ENCODE assay signal across 19 cellular contexts in genomic region chr2:116095636-116096035, GRCh38.
DNase-seq lines count a peak whose midpoint lies in the region; ATAC-seq and TF ChIP-seq lines count a peak whose summit lies in the region.
"Had no signal": no experiment of that assay in that cellular context is flagged by ENCODE, and none has a peak within 500 bp of the region (broad histone marks: within the 10 kb centered on the region; RNA-seq: fewer than 3 reads in every experiment).

No MANE protein-coding gene starts in this region.

- H3K14ac ChIP-seq in H9 (ENCODE audit: insufficient read depth, low read length), result no peak overlapping the region

- H3K79me2 ChIP-seq in SK-N-SH (ENCODE audit: insufficient read depth) (no peaks in the 10 kb centered on the region), H9 (ENCODE audit: insufficient read depth, low read length) (no peaks in the 10 kb centered on the region), neural progenitor cell (ENCODE audit: low read depth) (no peaks in the 10 kb centered on the region)

- no peaks in the 10 kb centered on the region for H3K36me3 ChIP-seq in SK-N-SH (replicated peaks in 1 of 2; ENCODE audit: control insufficient read depth in 1 of 2, insufficient read depth in 2 of 2, low read length in 1 of 2)
- H3K36me3 ChIP-seq in endodermal cell (ENCODE audit: control insufficient read depth, insufficient read depth, low read length), result no peaks in the 10 kb centered on the region
- no peaks in the 10 kb centered on the region for H3K36me3 ChIP-seq in neural progenitor cell
- H3K36me3 ChIP-seq: BLaER1 treated with 17β-estradiol and CSF1 and Interleukin-3, amounts not matched to agents 10 nM and 100 nM had no signal

- peak; percentile 1 for DNase-seq in SK-N-SH
- DNase-seq in H9, result no peak
- no peak for DNase-seq in endodermal cell
- no peak for DNase-seq in neural progenitor cell (ENCODE audit: low spot score)
- DNase-seq in NCI-H2171 (lab: John Stamatoyannopoulos, UW), result no peak
- no peak for DNase-seq in natural killer cell treated with Interleukin-12 subunit alpha and Interleukin-12 subunit beta and Interleukin-15 and Interleukin-18, amount 100 ng/mL, for 72 hours (ENCODE audit: low spot score)
- no peak for DNase-seq in midbrain (lab: John Stamatoyannopoulos, UW)
- DNase-seq: AML-193; Caco-2; Calu3; CD4-positive, alpha-beta T cell; CD8-positive, alpha-beta T cell; DMS79 treated with DMSO at 0.1 percent for 48 hours; GDM1 had no signal

- no peaks in the 10 kb centered on the region for H3K27me3 ChIP-seq in SK-N-SH (ENCODE audit: insufficient read depth)
- H3K27me3 ChIP-seq in H9 (ENCODE audit: insufficient read depth, low read length), result no peaks in the 10 kb centered on the region
- no peaks in the 10 kb centered on the region for H3K27me3 ChIP-seq in endodermal cell (ENCODE audit: control insufficient read depth, insufficient read depth, low read length, poor library complexity, severe bottlenecking)
- H3K27me3 ChIP-seq in neural progenitor cell, result no peaks in the 10 kb centered on the region
- H3K27me3 ChIP-seq: BLaER1 treated with 17β-estradiol and CSF1 and Interleukin-3, amounts not matched to agents 10 nM and 100 nM had no signal

- H3K27ac ChIP-seq in SK-N-SH (ENCODE audit: low read depth in 2 of 2, low read length in 1 of 2), result no peak overlapping the region
- no peak overlapping the region for H3K27ac ChIP-seq in H9 (ENCODE audit: insufficient read length, low read depth, low read length)
- H3K27ac ChIP-seq in endodermal cell (ENCODE audit: low read depth, low read length), result no peak overlapping the region
- H3K27ac ChIP-seq in neural progenitor cell, result no peak overlapping the region
- H3K27ac ChIP-seq: A549; BLaER1 treated with 17β-estradiol and CSF1 and Interleukin-3, amounts not matched to agents 10 nM and 100 nM; C4-2B had no signal

- no peaks in the 10 kb centered on the region for H3K9me2 ChIP-seq in SK-N-SH

- H3K4me1 ChIP-seq in SK-N-SH (ENCODE audit: control insufficient read depth in 1 of 2, insufficient read depth in 2 of 2, low read depth in 1 of 2, low read length in 1 of 2) (no peaks in the 10 kb centered on the region), H9 (ENCODE audit: insufficient read depth, low read length) (no peaks in the 10 kb centered on the region), endodermal cell (ENCODE audit: control insufficient read depth, insufficient read depth, low read length) (no peaks in the 10 kb centered on the region), neural progenitor cell (no peaks in the 10 kb centered on the region)
- H3K4me1 ChIP-seq: A549, Caco-2 had no signal

- no peak overlapping the region for H3K4ac ChIP-seq in H9 (ENCODE audit: low read depth, low read length)

- 10% methylated on average over 4 of the region's 4 CpGs for WGBS in SK-N-SH (ENCODE audit: low lambda C conversion rate)
- 100% methylated on average over 3 of the region's 4 CpGs for WGBS in H9 (ENCODE audit: extremely low coverage, insufficient read length, low lambda C conversion rate)
- 91 to 95% methylated on average over 4 of the region's 4 CpGs for WGBS in endodermal cell (ENCODE audit: insufficient coverage in 1 of 2, insufficient read length in 1 of 2), 2 experiments

- no peak for ATAC-seq in SK-N-SH treated with all-trans-retinoic acid at 6 μM for 48 hours
- ATAC-seq in natural killer cell treated with Interleukin-12 subunit alpha and Interleukin-12 subunit beta and Interleukin-15 and Interleukin-18, amount 100 ng/mL, for 72 hours, result no peak
- ATAC-seq: A549; CD8-positive, alpha-beta T cell had no signal

- no peak overlapping the region for H2BK5ac ChIP-seq in H9 (ENCODE audit: insufficient read length, low read length)

- H3K9me3 ChIP-seq in SK-N-SH (no peaks in the 10 kb centered on the region), H9 (ENCODE audit: control insufficient read depth, low read depth, low read length) (no peaks in the 10 kb centered on the region), endodermal cell (ENCODE audit: control insufficient read depth, low read length) (peaks cover 2% of the 10 kb centered on the region), neural progenitor cell (ENCODE audit: low read depth) (no peaks in the 10 kb centered on the region)
- H3K9me3 ChIP-seq: A549; BLaER1 treated with 17β-estradiol and CSF1 and Interleukin-3, amounts not matched to agents 10 nM and 100 nM; Caco-2 had no signal

- TF ChIP-seq CTCF in SK-N-SH (IDR thresholded peaks at IDR 0.05) (no peak), H9 (conservative IDR thresholded peaks at IDR 0.05) (peak; percentile 45), endodermal cell (conservative IDR thresholded peaks at IDR 0.05) (peak; percentile 62), neural progenitor cell (IDR thresholded peaks at IDR 0.05) (peak; percentile 23)

- no peak overlapping the region for H2BK12ac ChIP-seq in H9 (ENCODE audit: insufficient read length, low read depth, low read length)

- H3K9ac ChIP-seq in SK-N-SH (no peak overlapping the region), H9 (ENCODE audit: extremely low read depth, insufficient read length, low read length) (no peak overlapping the region), endodermal cell (ENCODE audit: extremely low read depth, low read length, poor library complexity, severe bottlenecking) (no peak overlapping the region), neural progenitor cell (no peak overlapping the region)
- H3K9ac ChIP-seq: BLaER1 treated with 17β-estradiol and CSF1 and Interleukin-3, amounts not matched to agents 10 nM and 100 nM had no signal

- no peaks in the 10 kb centered on the region for H3K23me2 ChIP-seq in H9 (ENCODE audit: insufficient read length, low read depth, low read length, poor library complexity, severe bottlenecking)

- H3F3A ChIP-seq in SK-N-SH (replicated peaks; ENCODE audit: insufficient read depth) (no peaks in the 10 kb centered on the region), neural progenitor cell (ENCODE audit: low read depth) (no peaks in the 10 kb centered on the region)

- H2BK120ac ChIP-seq in H9 (ENCODE audit: low read depth, low read length, poor library complexity, severe bottlenecking), result no peak overlapping the region

- no peak overlapping the region for H4K8ac ChIP-seq in H9 (replicated peaks; ENCODE audit: insufficient read length, low read depth, low read length)

- H2AFZ ChIP-seq in SK-N-SH (ENCODE audit: low read depth), result no peak overlapping the region
- H2AFZ ChIP-seq in H9 (ENCODE audit: low read length), result no peak overlapping the region
- no peak overlapping the region for H2AFZ ChIP-seq in neural progenitor cell (replicated peaks)

- TF ChIP-seq RAD21 in SK-N-SH (IDR thresholded peaks at IDR 0.05; ENCODE audit: low read length), result no peak

- H4K91ac ChIP-seq in H9 (ENCODE audit: insufficient read length, low read depth, low read length), result no peak overlapping the region

- H3K4me3 Mint-ChIP-seq in H9 (no peak overlapping the region), endodermal cell (no peak overlapping the region), neural progenitor cell (no peak overlapping the region)
- no peak overlapping the region for H3K4me3 Mint-ChIP-seq in natural killer cell treated with Interleukin-12 subunit alpha and Interleukin-12 subunit beta and Interleukin-15 and Interleukin-18, amount 100 ng/mL, for 72 hours
- H3K4me3 Mint-ChIP-seq: B cell; CD4-positive, alpha-beta T cell; CD8-positive, alpha-beta T cell had no signal

- H3K4me2 ChIP-seq in SK-N-SH (no peak overlapping the region), H9 (ENCODE audit: insufficient read depth, insufficient read length, low read length) (no peak overlapping the region), neural progenitor cell (no peak overlapping the region)
- H3K4me2 ChIP-seq: A549 had no signal

- H3T11ph ChIP-seq in H9 (ENCODE audit: low read length), result no peak overlapping the region

- H4K20me1 ChIP-seq in SK-N-SH (ENCODE audit: insufficient read depth), result no peaks in the 10 kb centered on the region
- H4K20me1 ChIP-seq in H9 (ENCODE audit: control insufficient read depth, insufficient read depth, insufficient read length), result no peaks in the 10 kb centered on the region
- H4K20me1 ChIP-seq in neural progenitor cell (ENCODE audit: low read depth), result no peaks in the 10 kb centered on the region
- H4K20me1 ChIP-seq: BLaER1 treated with 17β-estradiol and CSF1 and Interleukin-3, amounts not matched to agents 10 nM and 100 nM had no signal

- H3K27ac Mint-ChIP-seq in H9, result no peak overlapping the region
- H3K27ac Mint-ChIP-seq in endodermal cell, result no peak overlapping the region
- H3K27ac Mint-ChIP-seq in neural progenitor cell, result no peak overlapping the region
- no peak overlapping the region for H3K27ac Mint-ChIP-seq in natural killer cell treated with Interleukin-12 subunit alpha and Interleukin-12 subunit beta and Interleukin-15 and Interleukin-18, amount 100 ng/mL, for 72 hours
- H3K27ac Mint-ChIP-seq: B cell; CD4-positive, alpha-beta T cell; CD8-positive, alpha-beta T cell had no signal

- POLR2A ChIA-PET in SK-N-SH (lab: Yijun Ruan, JAX), result no interaction called here

- TF ChIP-seq EP300 in SK-N-SH (IDR thresholded peaks at IDR 0.05; ENCODE audit: borderline replicate concordance in 1 of 2, low read depth in 1 of 2, low read length in 1 of 2), result no peak

- H3K18ac ChIP-seq in H9 (ENCODE audit: insufficient read length, low read depth, low read length), result no peak overlapping the region

- H3K27me3 Mint-ChIP-seq in H9 (ENCODE audit: low read depth) (peaks cover 1% of the 10 kb centered on the region), endodermal cell (ENCODE audit: insufficient read depth) (no peaks in the 10 kb centered on the region), neural progenitor cell (ENCODE audit: insufficient read depth, low read depth) (peaks cover 4% of the 10 kb centered on the region)
- H3K27me3 Mint-ChIP-seq in natural killer cell treated with Interleukin-12 subunit alpha and Interleukin-12 subunit beta and Interleukin-15 and Interleukin-18, amount 100 ng/mL, for 72 hours, result no peaks in the 10 kb centered on the region
- H3K27me3 Mint-ChIP-seq: B cell; CD4-positive, alpha-beta T cell had no signal

- H3K79me1 ChIP-seq in H9 (ENCODE audit: insufficient read depth, low read depth, low read length, poor library complexity, severe bottlenecking), result no peaks in the 10 kb centered on the region

- H3K4me1 Mint-ChIP-seq in H9, result peaks cover 0 to 3% of the 10 kb centered on the region in 2 experiments; a peak in 1 of 4 replicates
- H3K4me1 Mint-ChIP-seq in endodermal cell, result peaks cover 18% of the 10 kb centered on the region
- no peaks in the 10 kb centered on the region for H3K4me1 Mint-ChIP-seq in neural progenitor cell
- H3K4me1 Mint-ChIP-seq in natural killer cell treated with Interleukin-12 subunit alpha and Interleukin-12 subunit beta and Interleukin-15 and Interleukin-18, amount 100 ng/mL, for 72 hours (ENCODE audit: low read depth in 2 of 2), result no peaks in the 10 kb centered on the region
- H3K4me1 Mint-ChIP-seq: B cell had no signal

- H3K36me3 Mint-ChIP-seq in H9 (ENCODE audit: insufficient read depth in 1 of 3, low read depth in 3 of 3), result peaks cover 0 to 2% (median 0%) of the 10 kb centered on the region in 3 experiments; a peak in 1 of 7 replicates
- peaks cover 3% of the 10 kb centered on the region for H3K36me3 Mint-ChIP-seq in endodermal cell (ENCODE audit: low read depth)
- H3K36me3 Mint-ChIP-seq in neural progenitor cell, result no peaks in the 10 kb centered on the region
- H3K36me3 Mint-ChIP-seq in natural killer cell treated with Interleukin-12 subunit alpha and Interleukin-12 subunit beta and Interleukin-15 and Interleukin-18, amount 100 ng/mL, for 72 hours, result peaks cover 13% of the 10 kb centered on the region
- H3K36me3 Mint-ChIP-seq: CD8-positive, alpha-beta T cell had no signal

- H4K5ac ChIP-seq in H9 (ENCODE audit: insufficient read length, low read depth, low read length), result no peak overlapping the region

- H3K4me3 ChIP-seq in SK-N-SH (ENCODE audit: low read depth in 2 of 2, low read length in 1 of 2) (no peak overlapping the region), endodermal cell (ENCODE audit: low read length) (no peak overlapping the region), neural progenitor cell (no peak overlapping the region)
- H3K4me3 ChIP-seq: A549; BLaER1 treated with 17β-estradiol and CSF1 and Interleukin-3, amounts not matched to agents 10 nM and 100 nM had no signal

- no peak overlapping the region for H2BK15ac ChIP-seq in H9 (ENCODE audit: low read depth, low read length)

- H3K56ac ChIP-seq in H9 (ENCODE audit: insufficient read length, low read depth, low read length), result no peak overlapping the region

- H3K23ac ChIP-seq in H9 (ENCODE audit: insufficient read length, low read depth, low read length), result no peak overlapping the region

- H3K9me3 Mint-ChIP-seq in H9 (peaks cover under 1 to 1% of the 10 kb centered on the region in 2 experiments; a peak in 3 of 5 replicates), endodermal cell (peaks cover 5% of the 10 kb centered on the region), neural progenitor cell (peaks cover 2% of the 10 kb centered on the region)
- peaks cover 35% of the 10 kb centered on the region for H3K9me3 Mint-ChIP-seq in natural killer cell treated with Interleukin-12 subunit alpha and Interleukin-12 subunit beta and Interleukin-15 and Interleukin-18, amount 100 ng/mL, for 72 hours

- H2AK5ac ChIP-seq in H9 (ENCODE audit: insufficient read length, low read length), result no peak overlapping the region

- no peak overlapping the region for H2BK20ac ChIP-seq in H9 (ENCODE audit: low read depth, low read length, poor library complexity, severe bottlenecking)

- CTCF ChIA-PET in SK-N-SH (lab: Yijun Ruan, JAX), result no interaction called here
